Comparison of ENCODE assay signal across 21 cellular contexts in genomic region chr13:91353494-91353893, GRCh38. TPM values are rescaled to one million over a fixed set of nuclear protein-coding genes. Genes with fewer than 3 reads are reported as not detected.
A peak's percentile ranks its signal among the peaks of the same experiment; 100 is the strongest.
DNase-seq lines count a peak whose midpoint lies in the region; ATAC-seq and TF ChIP-seq lines count a peak whose summit lies in the region.
"Had no signal": no experiment of that assay in that cellular context is flagged by ENCODE, and none has a peak within 500 bp of the region (broad histone marks: within the 10 kb centered on the region; RNA-seq: fewer than 3 reads in every experiment).

No MANE protein-coding gene starts in this region.

- no TSS peak for BruUV-seq in MCF 10A (replicated peaks; lab: Mats Ljungman, UMichigan)

- no peak overlapping the region for H3K27ac ChIP-seq in breast epithelium
- H3K27ac ChIP-seq in neural progenitor cell: peak overlapping the region; percentile 14
- H3K27ac ChIP-seq: epithelial cell of prostate, sigmoid colon, SJCRH30, tibial nerve had no signal

- no peaks in the 10 kb centered on the region for H3K9me3 Mint-ChIP-seq in MCF 10A (ENCODE audit: unreplicated experiment)
- H3K9me3 Mint-ChIP-seq in activated naive CD8-positive, alpha-beta T cell treated with anti-CD3 and anti-CD28 coated beads, Interleukin-2, amount 50 U/mL, for 24 hours: no peaks in the 10 kb centered on the region
- H3K9me3 Mint-ChIP-seq in neural progenitor cell: no peaks in the 10 kb centered on the region
- H3K9me3 Mint-ChIP-seq: activated naive CD8-positive, alpha-beta T cell treated with anti-CD3 and anti-CD28 coated beads, Interleukin-2, amount 10 ng/mL, durations not matched to agents 7 days and 5 days had no signal

- peak overlapping the region; percentile 88 for H3K4me2 ChIP-seq in neural progenitor cell

- H3K36me3 ChIP-seq in breast epithelium: no peaks in the 10 kb centered on the region
- H3K36me3 ChIP-seq in neural progenitor cell: peaks cover 55% of the 10 kb centered on the region

- POLR2A ChIA-PET in MCF 10A (lab: Yijun Ruan, JAX): no interaction called here

- no peak for TF ChIP-seq CTCF in MCF 10A (IDR thresholded peaks at IDR 0.05; ENCODE audit: unreplicated experiment)
- TF ChIP-seq CTCF in breast epithelium (IDR thresholded peaks at IDR 0.05): no peak
- no peak for TF ChIP-seq CTCF in neural progenitor cell (IDR thresholded peaks at IDR 0.05)

- intact Hi-C loops in MCF 10A (cut with micrococcal nuclease) (no loop called here), breast epithelium (cut with DNase I; ENCODE audit: low total_unique reads) (no loop called here)

- H3K27ac Mint-ChIP-seq in MCF 10A (ENCODE audit: low read depth, unreplicated experiment) (peak overlapping the region; percentile 51), neural progenitor cell (no peak overlapping the region)
- peak overlapping the region; percentile 59 for H3K27ac Mint-ChIP-seq in activated naive CD8-positive, alpha-beta T cell treated with anti-CD3 and anti-CD28 coated beads, Interleukin-2, amount 50 U/mL, for 24 hours
- H3K27ac Mint-ChIP-seq: activated naive CD8-positive, alpha-beta T cell treated with anti-CD3 and anti-CD28 coated beads, Interleukin-2, amount 10 ng/mL, durations not matched to agents 7 days and 5 days; CD14-positive monocyte had no signal

- H3F3A ChIP-seq in neural progenitor cell (ENCODE audit: low read depth): peaks cover 96% of the 10 kb centered on the region

- H3K9ac ChIP-seq in neural progenitor cell: no peak overlapping the region

- H3K9me3 ChIP-seq in breast epithelium: no peaks in the 10 kb centered on the region
- no peaks in the 10 kb centered on the region for H3K9me3 ChIP-seq in neural progenitor cell (ENCODE audit: low read depth)
- H3K9me3 ChIP-seq: sigmoid colon, SJCRH30, tibial nerve had no signal

- H3K4me1 ChIP-seq in breast epithelium (peaks cover 0 to 6% of the 10 kb centered on the region in 2 donors), neural progenitor cell (peaks cover 42% of the 10 kb centered on the region)

- CTCF ChIA-PET in MCF 10A (lab: Yijun Ruan, JAX): interaction anchor here (0.7 kb wide), 1 partner anchor 368 kb away, joined by 3 read pairs; no protein-coding TSS in a partner anchor

- peaks cover 96% of the 10 kb centered on the region for H4K20me1 ChIP-seq in neural progenitor cell (ENCODE audit: low read depth)

- H3K4me1 Mint-ChIP-seq in MCF 10A (ENCODE audit: insufficient read depth, unreplicated experiment) (peaks cover 29% of the 10 kb centered on the region), neural progenitor cell (peaks cover 40% of the 10 kb centered on the region)
- peaks cover 56% of the 10 kb centered on the region for H3K4me1 Mint-ChIP-seq in activated naive CD8-positive, alpha-beta T cell treated with anti-CD3 and anti-CD28 coated beads, Interleukin-2, amount 50 U/mL, for 24 hours

- no peak overlapping the region for H3K4me3 ChIP-seq in breast epithelium
- no peak overlapping the region for H3K4me3 ChIP-seq in neural progenitor cell
- H3K4me3 ChIP-seq: sigmoid colon, SJCRH30, tibial nerve had no signal

- H3K27me3 ChIP-seq in breast epithelium (no peaks in the 10 kb centered on the region), neural progenitor cell (no peaks in the 10 kb centered on the region)
- H3K27me3 ChIP-seq: sigmoid colon, tibial nerve had no signal

- DNase-seq in MCF 10A (ENCODE audit: unreplicated experiment) (no peak), breast epithelium (ENCODE audit: low spot score in 2 of 2) (no peak), NAMALWA (ENCODE audit: low spot score) (peak; percentile 45), neural progenitor cell (ENCODE audit: low spot score) (no peak), GM19238 (ENCODE audit: insufficient read length, low spot score) (no peak)
- DNase-seq in activated naive CD8-positive, alpha-beta T cell treated with anti-CD3 and anti-CD28 coated beads, Interleukin-2, amount 50 U/mL, for 24 hours: no peak
- DNase-seq: activated CD4-positive, alpha-beta T cell treated with anti-CD3 and anti-CD28 coated beads for 1 hour; activated naive CD8-positive, alpha-beta T cell treated with anti-CD3 and anti-CD28 coated beads, Interleukin-2, amount 10 ng/mL, durations not matched to agents 7 days and 5 days; KBM-7; kidney glomerular epithelial cell; NCI-H146; NCI-H524 treated with DMSO at 0.1 percent for 48 hours; sigmoid colon; SJCRH30; stimulated activated CD4-positive, alpha-beta T cell treated with anti-CD3 and anti-CD28 coated beads, Interleukin-15, amount 100 ng/mL, for 24 hours; stimulated activated naive CD8-positive, alpha-beta T cell treated with anti-CD3 and anti-CD28 coated beads, Interleukin-15, Interleukin-2, amounts not matched to agents 100 U/mL and 50 U/mL, for 24 hours had no signal

- TF ChIP-seq POLR2A in breast epithelium (IDR thresholded peaks at IDR 0.05): no peak

- H3K4me3 Mint-ChIP-seq in MCF 10A (ENCODE audit: unreplicated experiment): no peak overlapping the region
- H3K4me3 Mint-ChIP-seq in activated naive CD8-positive, alpha-beta T cell treated with anti-CD3 and anti-CD28 coated beads, Interleukin-2, amount 50 U/mL, for 24 hours: peak overlapping the region; percentile 42
- H3K4me3 Mint-ChIP-seq in neural progenitor cell: no peak overlapping the region
- H3K4me3 Mint-ChIP-seq: activated naive CD8-positive, alpha-beta T cell treated with anti-CD3 and anti-CD28 coated beads, Interleukin-2, amount 10 ng/mL, durations not matched to agents 7 days and 5 days; CD14-positive monocyte had no signal

- H3K79me2 ChIP-seq in neural progenitor cell (ENCODE audit: low read depth): peaks cover 78% of the 10 kb centered on the region

- H2AFZ ChIP-seq in neural progenitor cell (replicated peaks): no peak overlapping the region

- H3K36me3 Mint-ChIP-seq in MCF 10A (ENCODE audit: insufficient read depth, unreplicated experiment) (peaks cover 89% of the 10 kb centered on the region), neural progenitor cell (peaks cover 56% of the 10 kb centered on the region)
- peaks cover 93% of the 10 kb centered on the region for H3K36me3 Mint-ChIP-seq in activated naive CD8-positive, alpha-beta T cell treated with anti-CD3 and anti-CD28 coated beads, Interleukin-2, amount 50 U/mL, for 24 hours (ENCODE audit: low read depth)

- H3K27me3 Mint-ChIP-seq in MCF 10A (ENCODE audit: insufficient read depth, unreplicated experiment) (no peaks in the 10 kb centered on the region), neural progenitor cell (ENCODE audit: insufficient read depth, low read depth) (peaks cover 2% of the 10 kb centered on the region)
- H3K27me3 Mint-ChIP-seq in activated naive CD8-positive, alpha-beta T cell treated with anti-CD3 and anti-CD28 coated beads, Interleukin-2, amount 50 U/mL, for 24 hours: no peaks in the 10 kb centered on the region
- H3K27me3 Mint-ChIP-seq: activated naive CD8-positive, alpha-beta T cell treated with anti-CD3 and anti-CD28 coated beads, Interleukin-2, amount 10 ng/mL, durations not matched to agents 7 days and 5 days had no signal

- no peak for ATAC-seq in activated naive CD8-positive, alpha-beta T cell treated with anti-CD3 and anti-CD28 coated beads, Interleukin-2, amount 50 U/mL, for 24 hours
- ATAC-seq in HG03442 (IDR thresholded peaks at IDR 0.05; ENCODE audit: unreplicated experiment) (no peak), SK-N-SH treated with all-trans-retinoic acid at 6 μM for 48 hours (no peak)
- ATAC-seq: stimulated activated naive CD8-positive, alpha-beta T cell treated with anti-CD3 and anti-CD28 coated beads, Interleukin-15, Interleukin-2, amounts not matched to agents 100 U/mL and 50 U/mL, for 24 hours had no signal

TF ChIP-seq in SK-N-SH treated with all-trans-retinoic acid at 6 μM for 48 hours, 23 proteins besides CTCF, POLR2A, EP300 and RAD21 (continues in another document):
- TF ChIP-seq ZFP30 (CRISPR knock-in tag; IDR thresholded peaks at IDR 0.05) (no peak), ESRRG (CRISPR knock-in tag; IDR thresholded peaks at IDR 0.05) (no peak), CSDC2 (CRISPR knock-in tag; IDR thresholded peaks at IDR 0.05) (no peak), TOX (CRISPR knock-in tag; IDR thresholded peaks at IDR 0.05; ENCODE audit: borderline replicate concordance) (no peak), GLIS3 (CRISPR knock-in tag; IDR thresholded peaks at IDR 0.05) (no peak), OSR1 (CRISPR knock-in tag; IDR thresholded peaks at IDR 0.05) (no peak)
- TF ChIP-seq, protein P1, sequence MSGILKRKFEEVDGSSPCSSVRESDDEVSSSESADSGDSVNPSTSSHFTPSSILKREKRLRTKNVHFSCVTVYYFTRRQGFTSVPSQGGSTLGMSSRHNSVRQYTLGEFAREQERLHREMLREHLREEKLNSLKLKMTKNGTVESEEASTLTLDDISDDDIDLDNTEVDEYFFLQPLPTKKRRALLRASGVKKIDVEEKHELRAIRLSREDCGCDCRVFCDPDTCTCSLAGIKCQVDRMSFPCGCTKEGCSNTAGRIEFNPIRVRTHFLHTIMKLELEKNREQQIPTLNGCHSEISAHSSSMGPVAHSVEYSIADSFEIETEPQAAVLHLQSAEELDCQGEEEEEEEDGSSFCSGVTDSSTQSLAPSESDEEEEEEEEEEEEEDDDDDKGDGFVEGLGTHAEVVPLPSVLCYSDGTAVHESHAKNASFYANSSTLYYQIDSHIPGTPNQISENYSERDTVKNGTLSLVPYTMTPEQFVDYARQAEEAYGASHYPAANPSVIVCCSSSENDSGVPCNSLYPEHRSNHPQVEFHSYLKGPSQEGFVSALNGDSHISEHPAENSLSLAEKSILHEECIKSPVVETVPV (CRISPR knock-in tag; IDR thresholded peaks at IDR 0.05): no peak

RNA-seq across cellular contexts. Expression of gene MIR17HG, which starts 6.0 kb away (rescaled TPM):
- total RNA-seq in MCF 10A (2022): 3.1 and 8.1 TPM in 2 replicates
- total RNA-seq in breast epithelium: 1 to 10 TPM; 1.9 to 6.7 (median 6.6) TPM
- total RNA-seq in neural progenitor cell (ENCODE audit: low replicate concordance): 53.4 and 69.7 TPM in 2 replicates

RNA-seq across cellular contexts. Expression of gene GPC5, which starts 44.9 kb away (rescaled TPM):
- not detected in 2 replicates for total RNA-seq in MCF 10A (2022)
- under 1 TPM in 2 of 3 donors, not detected in 1; 0.88 to 0.98 TPM for total RNA-seq in breast epithelium
- total RNA-seq in neural progenitor cell (ENCODE audit: low replicate concordance): 0.07 and 0.77 TPM in 2 replicates
